Comparison of ENCODE assay signal across 8 cellular contexts in the genomic region with DNA sequence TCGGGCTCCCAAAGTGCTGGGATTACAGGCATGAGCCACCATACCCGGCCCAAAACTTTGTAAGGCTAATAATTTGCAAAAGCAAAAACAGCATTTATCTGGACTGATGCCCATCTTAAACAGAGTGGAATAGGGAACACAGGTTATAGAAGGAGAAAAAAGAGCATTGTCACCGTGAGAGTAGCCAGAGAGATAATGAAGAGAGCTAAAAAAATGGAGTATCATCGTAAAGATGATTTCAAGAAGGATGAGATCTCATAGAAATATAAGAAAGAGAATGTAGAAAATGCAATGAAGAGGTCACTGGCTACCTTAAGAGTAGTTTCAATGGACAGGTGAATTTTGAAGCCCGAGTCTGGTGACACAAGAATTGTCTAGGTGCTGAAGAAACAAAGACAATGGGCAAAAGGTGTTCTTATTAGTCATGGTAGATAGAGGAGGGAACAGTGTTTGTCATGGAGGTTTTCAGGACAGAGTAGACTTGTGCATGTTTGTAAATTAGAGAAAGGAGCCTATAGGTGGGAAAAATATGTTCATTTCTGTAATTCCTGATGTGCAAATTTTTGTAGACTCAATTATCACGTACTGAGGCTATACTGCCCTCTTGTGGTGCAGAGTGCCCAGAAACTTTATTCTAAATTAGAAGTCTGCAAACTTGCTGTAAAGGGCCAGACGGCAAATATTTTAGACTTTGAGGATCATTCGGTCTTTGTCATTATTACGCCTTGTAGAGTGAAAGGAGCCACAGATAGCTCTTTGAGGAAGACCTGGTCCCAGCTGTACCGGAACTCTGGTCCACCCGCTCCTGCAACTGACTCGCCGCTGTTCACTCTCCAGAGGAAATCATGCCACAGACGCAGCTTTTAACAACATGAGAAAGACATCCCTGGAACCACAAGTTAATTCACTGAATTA. TPM values are rescaled to one million over a fixed set of nuclear protein-coding genes. Genes with fewer than 3 reads are reported as not detected.
DNase-seq lines count a peak whose midpoint lies in the region; ATAC-seq and TF ChIP-seq lines count a peak whose summit lies in the region.

No MANE protein-coding gene starts in this region.

- intact Hi-C loops in sigmoid colon (cut with DNase I) = no loop called here

- TF ChIP-seq EP300 in sigmoid colon (IDR thresholded peaks at IDR 0.05) = no peak

- TF ChIP-seq POLR2A in sigmoid colon (IDR thresholded peaks at IDR 0.05) = no peak

- TF ChIP-seq CTCF in sigmoid colon (IDR thresholded peaks at IDR 0.05) = peak; percentile 41 to 68 (median 58)

- H3K27ac ChIP-seq in SJCRH30 (no peak overlapping the region), sigmoid colon (no peak overlapping the region)

- H3K27me3 ChIP-seq in SJCRH30 (no peaks in the 10 kb centered on the region), sigmoid colon (no peaks in the 10 kb centered on the region)

- no peaks in the 10 kb centered on the region for H3K9me3 ChIP-seq in SJCRH30 (replicated peaks)
- no peaks in the 10 kb centered on the region for H3K9me3 ChIP-seq in sigmoid colon

- no peaks in the 10 kb centered on the region for H3K4me1 ChIP-seq in SJCRH30
- no peaks in the 10 kb centered on the region for H3K4me1 ChIP-seq in sigmoid colon

- H3K4me3 ChIP-seq in SJCRH30 (no peak overlapping the region), sigmoid colon (no peak overlapping the region)

- in situ Hi-C loops in KBM-7 (cut with MboI; ENCODE audit: low pct_unique_long_range_greater_than_20kb, low sequenced_read_pairs) = no loop called here

- DNase-seq in DMS114 treated with DMSO at 0.1 percent for 48 hours (lab: John Stamatoyannopoulos, UW; ENCODE audit: unreplicated experiment) (peak; percentile 55), KBM-7 (peak; percentile 86), SJCRH30 (peak; percentile 50 to 82), globus pallidus (ENCODE audit: low spot score) (peak; percentile 43), sigmoid colon (no peak)
- DNase-seq in activated effector memory CD4-positive, alpha-beta T cell treated with Interleukin-2 at 50 U/mL for 16 hours = peak; percentile 9

- no peaks in the 10 kb centered on the region for H3K36me3 ChIP-seq in SJCRH30
- no peaks in the 10 kb centered on the region for H3K36me3 ChIP-seq in sigmoid colon

- WGBS in sigmoid colon, 2 donors = 41 to 43% methylated on average over 14 of the region's 14 CpGs

- ATAC-seq in HG03097 (IDR thresholded peaks at IDR 0.05; ENCODE audit: low FRiP score, unreplicated experiment) (no peak), GM18861 (IDR thresholded peaks at IDR 0.05; ENCODE audit: unreplicated experiment) (no peak)

RNA-seq across cellular contexts. Expression of a gene that starts 8.1 kb away (rescaled TPM):
- total RNA-seq in SJCRH30 (2014; rRNA removed; shearing (Covaris generic)) = 110 and 121 TPM in 2 replicates
- total RNA-seq in sigmoid colon = 10 to 100 TPM; 71.7 to 99.4 (median 88.2) TPM
- polyA plus RNA-seq in sigmoid colon = 100 to 1,000 TPM in 1 of 3 donors, 10 to 100 TPM in 2; 72.5 to 108 (median 77.5) TPM

RNA-seq across cellular contexts. Expression of a gene that starts 27.2 kb away (rescaled TPM):
- total RNA-seq in SJCRH30 (2014; rRNA removed; shearing (Covaris generic)) = 13.9 and 21.5 TPM in 2 replicates
- 10 to 100 TPM in 1 of 4 donors, 1 to 10 TPM in 3; 1.1 to 15.0 (median 2.8) TPM for total RNA-seq in sigmoid colon
- under 1 TPM in 1 of 3 donors, not detected in 2; 0.52 TPM for polyA plus RNA-seq in sigmoid colon

RNA-seq across cellular contexts. Expression of a gene that starts 32.0 kb away (rescaled TPM):
- total RNA-seq in SJCRH30 (2014; rRNA removed; shearing (Covaris generic)) = 57.7 and 65.3 TPM in 2 replicates
- total RNA-seq in sigmoid colon = 10 to 100 TPM; 24.6 to 45.3 (median 36.2) TPM
- 10 to 100 TPM in 1 of 3 donors, 1 to 10 TPM in 2; 8.6 to 27.1 (median 9.6) TPM for polyA plus RNA-seq in sigmoid colon

RNA-seq across cellular contexts. Expression of a gene that starts 41.0 kb away (rescaled TPM):
- 127 and 133 TPM in 2 replicates for total RNA-seq in SJCRH30 (2014; rRNA removed; shearing (Covaris generic))
- 10 to 100 TPM; 57.4 to 76.2 (median 65.8) TPM for total RNA-seq in sigmoid colon
- 10 to 100 TPM; 54.4 to 82.9 (median 79.8) TPM for polyA plus RNA-seq in sigmoid colon
